8 cellular contexts compared by ENCODE assay signal in the genomic region with DNA sequence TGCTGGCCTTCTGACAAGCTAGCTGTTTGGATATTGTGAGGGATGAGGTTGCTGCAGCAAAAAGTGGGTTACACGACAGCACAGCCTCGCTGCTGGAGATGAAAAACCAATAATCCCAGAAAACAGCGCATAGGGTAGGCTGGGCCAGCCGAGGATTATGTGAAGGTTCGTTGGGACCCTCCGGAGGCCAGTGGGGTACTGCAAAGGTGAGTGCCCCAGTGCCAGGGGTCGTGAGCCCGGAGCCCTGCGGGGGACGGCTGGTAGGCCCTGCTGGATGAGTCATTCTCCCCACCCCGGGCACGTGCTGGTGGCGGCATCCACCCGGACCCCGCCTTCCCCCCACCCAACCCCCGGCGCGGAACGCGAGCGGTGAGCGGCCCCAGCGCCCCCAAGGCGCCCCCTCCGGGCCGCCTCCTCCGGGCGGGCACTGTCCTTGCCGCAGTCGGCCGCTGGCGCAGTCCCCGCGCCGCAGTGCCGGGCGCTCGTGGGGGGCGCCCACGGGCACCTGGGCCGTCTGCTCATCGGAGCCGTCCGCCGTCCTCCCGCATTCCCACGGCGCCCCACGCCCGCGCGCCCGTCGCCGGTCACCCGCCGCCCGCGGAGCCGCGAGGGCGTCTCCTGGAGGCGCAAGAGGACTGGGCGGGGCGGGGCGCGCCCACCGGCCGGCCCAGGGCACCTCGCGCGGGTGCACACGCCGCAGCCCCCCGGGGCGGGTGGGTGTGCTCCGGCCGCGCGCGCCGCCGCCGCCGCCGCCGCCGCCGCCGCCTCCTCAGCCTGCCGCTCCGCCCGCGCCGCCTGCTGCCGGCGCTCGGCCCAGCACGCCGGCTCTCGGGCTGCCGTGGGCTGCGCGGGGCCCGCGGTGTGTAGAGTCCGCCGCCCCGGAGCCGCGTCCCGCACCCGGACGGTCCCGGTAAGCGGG. TPM values are rescaled to one million over a fixed set of nuclear protein-coding genes. Genes with fewer than 3 reads are reported as not detected.
DNase-seq lines count a peak whose midpoint lies in the region; ATAC-seq and TF ChIP-seq lines count a peak whose summit lies in the region.

Gene PHF24, plus strand, starts transcription at position 794 of the 919 bp plus-strand sequence. CDS start 13,014 bp downstream, outside the sequence.

- peak within 1 kb of the TSS; percentile 83 to 86 (median 84) for H3K4me3 Mint-ChIP-seq in brain

- intact Hi-C loops in left colon (cut with DNase I, micrococcal nuclease) = no loop called here

- peak; percentile 20 for DNase-seq in ELR (ENCODE audit: low read depth)
- DNase-seq in NOMO-1 (lab: John Stamatoyannopoulos, UW; ENCODE audit: unreplicated experiment in 2 of 2) = peak; percentile 11 to 42
- DNase-seq in left colon = no peak
- peak; percentile 10 to 12 for DNase-seq in stimulated activated CD8-positive, alpha-beta memory T cell treated with anti-CD3 and anti-CD28 coated beads, Interleukin-4, amount 100 ng/mL, for 4 hours (ENCODE audit: low read depth in 2 of 2, low spot score in 1 of 2)
- DNase-seq in medulla oblongata (ENCODE audit: extremely low spot score) = no peak
- DNase-seq in T1000 (lab: John Stamatoyannopoulos, UW) = no peak

- peaks cover 45% of the 10 kb centered on the region for H3K27me3 Mint-ChIP-seq in brain

- peaks cover 35% of the 10 kb centered on the region for H3K4me1 Mint-ChIP-seq in brain

- ATAC-seq in left colon = peak; percentile 60
- no peak for ATAC-seq in GM21360 (IDR thresholded peaks at IDR 0.05; ENCODE audit: unreplicated experiment)

- H3K27ac Mint-ChIP-seq in brain = peak within 1 kb of the TSS; percentile 13 to 92 (median 28)

- no peaks in the 10 kb centered on the region for H3K36me3 Mint-ChIP-seq in brain

- peaks cover 0 to 3% (median 0%) of the 10 kb centered on the region in 5 experiments for H3K9me3 Mint-ChIP-seq in brain

- TF ChIP-seq CTCF in brain (conservative IDR thresholded peaks at IDR 0.05) = no peak

RNA-seq across cellular contexts. Expression of gene PHF24, which starts in this region (rescaled TPM):
- polyA plus RNA-seq in brain (ENCODE audit: insufficient read depth, low read depth, low replicate concordance) = 14.7 TPM
- total RNA-seq in left colon = under 1 TPM; 0.12 to 0.22 TPM

Comparison
In these comparisons a context has a peak if more than half of its experiments do, and no peak if none do; other contexts are left out.
1. Peak in ATAC-seq in left colon; RNA of the gene not detected or under 1 TPM.
2. DNase-seq: peak in ELR (single experiment), NOMO-1 (2 of 2) and stimulated activated CD8-positive, alpha-beta memory T cell treated with anti-CD3 and anti-CD28 coated beads, Interleukin-4, amount 100 ng/mL, for 4 hours (2 of 2); none in left colon (0 of 2), medulla oblongata (single experiment) and T1000 (single experiment).